In genomic region chr19:52690395-52691214, GRCh38 we compare ENCODE assay signal across 8 cellular contexts. TPM values are rescaled to one million over a fixed set of nuclear protein-coding genes. Genes with fewer than 3 reads are reported as not detected.
DNase-seq lines count a peak whose midpoint lies in the region; ATAC-seq and TF ChIP-seq lines count a peak whose summit lies in the region.

No MANE protein-coding gene starts in this region.

- no peaks in the 10 kb centered on the region for H3K9me3 ChIP-seq in left lung

- POLR2A ChIA-PET in AG04449 (lab: Yijun Ruan, JAX): no interaction called here

- H3K4me1 ChIP-seq in left lung: peaks cover 3 to 20% of the 10 kb centered on the region in 2 donors

- H3K4me3 Mint-ChIP-seq in dendritic cell treated with granulocyte-macrophage colony-stimulating factor and Interleukin-4, amounts not matched to agents 40 ng/mL and 50 ng/mL, for 4 days: peak overlapping the region; percentile 78

- TF ChIP-seq CTCF in AG04449 (IDR thresholded peaks at IDR 0.05; ENCODE audit: insufficient read depth, low read length, missing control alignments) (no peak), left lung (IDR thresholded peaks at IDR 0.05) (no peak)

- no peaks in the 10 kb centered on the region for H3K36me3 ChIP-seq in left lung

- H3K27me3 Mint-ChIP-seq in dendritic cell treated with granulocyte-macrophage colony-stimulating factor and Interleukin-4, amounts not matched to agents 40 ng/mL and 50 ng/mL, for 4 days: peaks cover 3% of the 10 kb centered on the region

- H3K27ac Mint-ChIP-seq in dendritic cell treated with granulocyte-macrophage colony-stimulating factor and Interleukin-4, amounts not matched to agents 40 ng/mL and 50 ng/mL, for 4 days: peak overlapping the region; percentile 95

- TF ChIP-seq POLR2A in GM18951 (IDR thresholded peaks at IDR 0.05; ENCODE audit: extremely low read depth, insufficient read depth, insufficient read length): peak; percentile 84

- H3K4me1 Mint-ChIP-seq in dendritic cell treated with granulocyte-macrophage colony-stimulating factor and Interleukin-4, amounts not matched to agents 40 ng/mL and 50 ng/mL, for 4 days (ENCODE audit: low read depth): peaks cover 33% of the 10 kb centered on the region

- H3K9me3 Mint-ChIP-seq in dendritic cell treated with granulocyte-macrophage colony-stimulating factor and Interleukin-4, amounts not matched to agents 40 ng/mL and 50 ng/mL, for 4 days: peaks cover 15% of the 10 kb centered on the region

- H3K27ac ChIP-seq in left lung: peak overlapping the region; percentile 88 to 95

- peak; percentile 69 for DNase-seq in AG04449 (ENCODE audit: low read depth, low spot score)
- DNase-seq in NCI-H510A treated with DMSO at 0.1 percent for 48 hours (lab: John Stamatoyannopoulos, UW): peak; percentile 32
- DNase-seq in activated CD4-positive, alpha-beta T cell treated with anti-CD3 and anti-CD28 coated beads, Interleukin-2, amount 50 U/mL, for 4 hours: peak; percentile 86
- peak; percentile 97 to 99 for DNase-seq in left lung
- DNase-seq in stimulated activated CD4-positive, alpha-beta T cell treated with anti-CD3 and anti-CD28 coated beads, Interleukin-2, amount 100 ng/mL, for 24 hours: peak; percentile 92 to 93

- peaks cover 11% of the 10 kb centered on the region for H3K36me3 Mint-ChIP-seq in dendritic cell treated with granulocyte-macrophage colony-stimulating factor and Interleukin-4, amounts not matched to agents 40 ng/mL and 50 ng/mL, for 4 days (ENCODE audit: low read depth)

- peak; percentile 94 for ATAC-seq in HG03280 (IDR thresholded peaks at IDR 0.05; ENCODE audit: unreplicated experiment)
- ATAC-seq in left lung: peak; percentile 100

- intact Hi-C loops in dendritic cell treated with granulocyte-macrophage colony-stimulating factor and Interleukin-4, amounts not matched to agents 40 ng/mL and 50 ng/mL, for 4 days (cut with micrococcal nuclease): loop anchor here (1.0 to 5.0 kb wide), 3 partner anchors 45 to 163 kb away; partner anchors contain the start of genes ZNF611, ZNF808 and ZNF83
- intact Hi-C loops in left lung (cut with DNase I): no loop called here

- in situ Hi-C loops in GM18951 (cut with MboI; ENCODE audit: low sequenced_read_pairs, unreplicated experiment): no loop called here

- H3K27me3 ChIP-seq in left lung: no peaks in the 10 kb centered on the region

- peak overlapping the region; percentile 73 for H3K4me3 ChIP-seq in AG04449 (ENCODE audit: low read depth, low read length)
- peak overlapping the region; percentile 57 to 72 for H3K4me3 ChIP-seq in left lung

- CTCF ChIA-PET in AG04449 (lab: Yijun Ruan, JAX): no interaction called here

RNA-seq across cellular contexts. Expression of gene ZNF611, which starts 44.2 kb away (rescaled TPM):
- 10 to 100 TPM; 24.6 to 26.6 TPM for total RNA-seq in left lung

RNA-seq across cellular contexts. Expression of gene ZNF83, which starts 52.5 kb away (rescaled TPM):
- total RNA-seq in left lung: 10 to 100 TPM; 44.0 to 44.1 TPM

Comparison
In these comparisons a context has a peak if more than half of its experiments do, and no peak if none do; other contexts are left out.
1. Peak in every context shown above with its lines: DNase-seq, ATAC-seq, H3K4me3 ChIP-seq and H3K27ac ChIP-seq.
2. DNase-seq: peak in every context shown above with its lines; median percentile 98 in left lung; 92 in stimulated activated CD4-positive, alpha-beta T cell treated with anti-CD3 and anti-CD28 coated beads, Interleukin-2, amount 100 ng/mL, for 24 hours; 86 in activated CD4-positive, alpha-beta T cell treated with anti-CD3 and anti-CD28 coated beads, Interleukin-2, amount 50 U/mL, for 4 hours; 69 in AG04449; 32 in NCI-H510A treated with DMSO at 0.1 percent for 48 hours.